Comparison of ENCODE assay signal across 9 cellular contexts in genomic region chr3:109275702-109276293, GRCh38.
DNase-seq lines count a peak whose midpoint lies in the region; ATAC-seq, FAIRE-seq and TF ChIP-seq lines count a peak whose summit lies in the region.
"Had no signal": no experiment of that assay in that cellular context is flagged by ENCODE, and none has a peak within 500 bp of the region (broad histone marks: within the 10 kb centered on the region; RNA-seq: fewer than 3 reads in every experiment).

No MANE protein-coding gene starts in this region.

- DNase-seq in D721Med (ENCODE audit: insufficient read length, low spot score) (no peak), HPDE6-E6E7 (ENCODE audit: extremely low spot score) (peak; percentile 35), inferior parietal cortex (ENCODE audit: extremely low spot score) (peak; percentile 48), urothelium cell line (ENCODE audit: low spot score) (peak; percentile 73), C1 segment of cervical spinal cord (lab: John Stamatoyannopoulos, UW) (no peak)
- DNase-seq in activated naive CD8-positive, alpha-beta T cell treated with anti-CD3 and anti-CD28 coated beads, Interleukin-2, amount 50 U/mL, for 24 hours, result peak; percentile 19
- no peak for DNase-seq in activated CD4-positive, CD25-positive, alpha-beta regulatory T cell treated with anti-CD3 and anti-CD28 coated beads, Interleukin-2, amount 50 U/mL, for 72 hours

- no peaks in the 10 kb centered on the region for H3K36me3 Mint-ChIP-seq in activated naive CD8-positive, alpha-beta T cell treated with anti-CD3 and anti-CD28 coated beads, Interleukin-2, amount 50 U/mL, for 24 hours (ENCODE audit: low read depth)

- H3K27ac Mint-ChIP-seq in activated naive CD8-positive, alpha-beta T cell treated with anti-CD3 and anti-CD28 coated beads, Interleukin-2, amount 50 U/mL, for 24 hours, result no peak overlapping the region
- H3K27ac Mint-ChIP-seq: T-helper 1 cell treated with Interleukin-12 subunit alpha and Interleukin-12 subunit beta and Interleukin-4 antibody, amounts not matched to agents 30 μg/mL and 1 μg/mL, for 36 hours had no signal

- peak; percentile 64 for TF ChIP-seq CTCF in D721Med (IDR thresholded peaks at IDR 0.05; ENCODE audit: insufficient read depth, missing control alignments)

- H3K4me1 Mint-ChIP-seq in activated naive CD8-positive, alpha-beta T cell treated with anti-CD3 and anti-CD28 coated beads, Interleukin-2, amount 50 U/mL, for 24 hours, result no peaks in the 10 kb centered on the region

- H3K27me3 Mint-ChIP-seq in activated naive CD8-positive, alpha-beta T cell treated with anti-CD3 and anti-CD28 coated beads, Interleukin-2, amount 50 U/mL, for 24 hours, result no peaks in the 10 kb centered on the region

- H3K9me3 Mint-ChIP-seq in activated naive CD8-positive, alpha-beta T cell treated with anti-CD3 and anti-CD28 coated beads, Interleukin-2, amount 50 U/mL, for 24 hours, result no peaks in the 10 kb centered on the region
- H3K9me3 Mint-ChIP-seq: T-helper 1 cell treated with Interleukin-12 subunit alpha and Interleukin-12 subunit beta and Interleukin-4 antibody, amounts not matched to agents 30 μg/mL and 1 μg/mL, for 36 hours had no signal

- H3K4me3 Mint-ChIP-seq in activated naive CD8-positive, alpha-beta T cell treated with anti-CD3 and anti-CD28 coated beads, Interleukin-2, amount 50 U/mL, for 24 hours, result no peak overlapping the region
- H3K4me3 Mint-ChIP-seq: T-helper 1 cell treated with Interleukin-12 subunit alpha and Interleukin-12 subunit beta and Interleukin-4 antibody, amounts not matched to agents 30 μg/mL and 1 μg/mL, for 36 hours had no signal

- no peak for ATAC-seq in activated naive CD8-positive, alpha-beta T cell treated with anti-CD3 and anti-CD28 coated beads, Interleukin-2, amount 50 U/mL, for 24 hours
- ATAC-seq in HG03095 (IDR thresholded peaks at IDR 0.05; ENCODE audit: unreplicated experiment), result no peak

- no peak for FAIRE-seq in D721Med (lab: Jason Lieb, UNC)
- no peak for FAIRE-seq in urothelium cell line (lab: Jason Lieb, UNC)

Comparison
In these comparisons a context has a peak if more than half of its experiments do, and no peak if none do; other contexts are left out.
1. DNase-seq: peak in HPDE6-E6E7 (single experiment), activated naive CD8-positive, alpha-beta T cell treated with anti-CD3 and anti-CD28 coated beads, Interleukin-2, amount 50 U/mL, for 24 hours (single experiment), inferior parietal cortex (single experiment) and urothelium cell line (single experiment); none in D721Med (single experiment), activated CD4-positive, CD25-positive, alpha-beta regulatory T cell treated with anti-CD3 and anti-CD28 coated beads, Interleukin-2, amount 50 U/mL, for 72 hours (single experiment) and C1 segment of cervical spinal cord (0 of 14).